In genomic region chr19:646798-647565, GRCh38 we compare ENCODE assay signal across 32 cellular contexts. TPM values are rescaled to one million over a fixed set of nuclear protein-coding genes. Genes with fewer than 3 reads are reported as not detected.
"Had no signal": no experiment of that assay in that cellular context is flagged by ENCODE, and none has a peak within 500 bp of the region (broad histone marks: within the 10 kb centered on the region; RNA-seq: fewer than 3 reads in every experiment).

No MANE protein-coding gene starts in this region.

- H3K4me1 Mint-ChIP-seq: activated naive CD8-positive, alpha-beta T cell treated with anti-CD3 and anti-CD28 coated beads for 36 hours; naive thymus-derived CD8-positive, alpha-beta T cell; neural crest cell had no signal

- H3K4me1 ChIP-seq: adrenal gland, body of pancreas, colonic mucosa, uterus had no signal

- FAIRE-seq: endometrium, keratinocyte had no signal

- ATAC-seq: body of pancreas; naive thymus-derived CD8-positive, alpha-beta T cell had no signal

- H3K9me3 ChIP-seq: adrenal gland, body of pancreas, colonic mucosa, esophagus squamous epithelium, uterus had no signal

- H3K4me3 Mint-ChIP-seq: activated naive CD4-positive, alpha-beta T cell treated with anti-CD3 and anti-CD28 coated beads for 36 hours; activated naive CD8-positive, alpha-beta T cell treated with anti-CD3 and anti-CD28 coated beads for 36 hours; activated T-helper 1 cell treated with anti-CD3 and anti-CD28 coated beads, Interleukin-12 subunit alpha, Interleukin-12 subunit beta, Interleukin-2, Interleukin-4 antibody, amounts not matched to agents 30 ng/mL and 10 ng/mL and 1 ng/mL, durations not matched to agents 14 hours and 24 hours and 36 hours; naive thymus-derived CD8-positive, alpha-beta T cell; neural crest cell; stimulated activated naive CD8-positive, alpha-beta T cell treated with anti-CD3 and anti-CD28 coated beads, Interleukin-15, Interleukin-2, amounts not matched to agents 100 ng/mL and 50 ng/mL, for 24 hours; T-helper 2 cell treated with Interferon-gamma antibody and Interleukin-4, amounts not matched to agents 5 μg/mL and 100 μg/mL, for 36 hours; type B pancreatic cell had no signal

- H3K36me3 ChIP-seq: uterus had no signal

- H3K9me3 Mint-ChIP-seq: activated naive CD4-positive, alpha-beta T cell treated with anti-CD3 and anti-CD28 coated beads for 36 hours; activated naive CD8-positive, alpha-beta T cell treated with anti-CD3 and anti-CD28 coated beads for 36 hours; activated T-helper 1 cell treated with anti-CD3 and anti-CD28 coated beads, Interleukin-12 subunit alpha, Interleukin-12 subunit beta, Interleukin-2, Interleukin-4 antibody, amounts not matched to agents 30 ng/mL and 10 ng/mL and 1 ng/mL, durations not matched to agents 14 hours and 24 hours and 36 hours; naive thymus-derived CD8-positive, alpha-beta T cell; neural crest cell; stimulated activated naive CD8-positive, alpha-beta T cell treated with anti-CD3 and anti-CD28 coated beads, Interleukin-15, Interleukin-2, amounts not matched to agents 100 ng/mL and 50 ng/mL, for 24 hours; T-helper 2 cell treated with Interferon-gamma antibody and Interleukin-4, amounts not matched to agents 5 μg/mL and 100 μg/mL, for 36 hours; type B pancreatic cell had no signal

- DNase-seq: activated CD4-positive, alpha-beta T cell treated with anti-CD3 and anti-CD28 coated beads for 4 hours; activated CD4-positive, alpha-beta T cell treated with anti-CD3 and anti-CD28 coated beads, Interleukin-2, amount 50 U/mL, for 48 hours; activated CD8-positive, alpha-beta memory T cell treated with anti-CD3 and anti-CD28 coated beads, Interleukin-2, amount 50 U/mL, for 4 hours; activated effector memory CD4-positive, alpha-beta T cell treated with anti-CD3 and anti-CD28 coated beads, Interleukin-2, amount 50 U/mL, for 16 hours; activated naive CD4-positive, alpha-beta T cell treated with anti-CD3 and anti-CD28 coated beads for 36 hours; activated naive CD8-positive, alpha-beta T cell treated with anti-CD3 and anti-CD28 coated beads for 36 hours; activated T-cell treated with anti-CD3 and anti-CD28 coated beads, Interleukin-2, amount 50 U/mL, for 1 hour; adrenal gland; body of pancreas; colonic mucosa; effector CD8-positive, alpha-beta T cell; esophagus squamous epithelium; foreskin melanocyte; midbrain; naive thymus-derived CD8-positive, alpha-beta T cell; occipital lobe; stimulated activated CD4-positive, alpha-beta T cell treated with anti-CD3 and anti-CD28 coated beads, Interleukin-2, amount 100 ng/mL, for 48 hours; substantia nigra; uterus had no signal

- H3K36me3 Mint-ChIP-seq: type B pancreatic cell had no signal

- H3K27me3 Mint-ChIP-seq: activated naive CD8-positive, alpha-beta T cell treated with anti-CD3 and anti-CD28 coated beads for 36 hours; naive thymus-derived CD8-positive, alpha-beta T cell; stimulated activated naive CD8-positive, alpha-beta T cell treated with anti-CD3 and anti-CD28 coated beads, Interleukin-15, Interleukin-2, amounts not matched to agents 100 ng/mL and 50 ng/mL, for 24 hours; type B pancreatic cell had no signal

- H3K27me3 ChIP-seq: adrenal gland, body of pancreas, colonic mucosa, esophagus squamous epithelium, uterus had no signal

- H3K27ac Mint-ChIP-seq: activated naive CD4-positive, alpha-beta T cell treated with anti-CD3 and anti-CD28 coated beads for 36 hours; activated T-helper 1 cell treated with anti-CD3 and anti-CD28 coated beads, Interleukin-12 subunit alpha, Interleukin-12 subunit beta, Interleukin-2, Interleukin-4 antibody, amounts not matched to agents 30 ng/mL and 10 ng/mL and 1 ng/mL, durations not matched to agents 14 hours and 24 hours and 36 hours; stimulated activated naive CD8-positive, alpha-beta T cell treated with anti-CD3 and anti-CD28 coated beads, Interleukin-15, Interleukin-2, amounts not matched to agents 100 ng/mL and 50 ng/mL, for 24 hours; T-helper 2 cell treated with Interferon-gamma antibody and Interleukin-4, amounts not matched to agents 5 μg/mL and 100 μg/mL, for 36 hours; type B pancreatic cell had no signal

- H3K4me3 ChIP-seq: adrenal gland, body of pancreas, colonic mucosa, esophagus squamous epithelium, uterus had no signal

- H3K27ac ChIP-seq: adrenal gland, body of pancreas, colonic mucosa, epithelial cell of prostate, esophagus squamous epithelium, uterus, VCaP had no signal

RNA-seq across cellular contexts. Expression of gene FGF22, which starts 7.3 kb away (rescaled TPM):
- total RNA-seq: activated CD8-positive, alpha-beta memory T cell treated with anti-CD3 and anti-CD28 coated beads for 36 hours; activated naive CD4-positive, alpha-beta T cell treated with anti-CD3 and anti-CD28 coated beads for 36 hours; activated naive CD8-positive, alpha-beta T cell treated with anti-CD3 and anti-CD28 coated beads for 36 hours; activated T-helper 1 cell treated with anti-CD3 and anti-CD28 coated beads, Interleukin-12 subunit alpha, Interleukin-12 subunit beta, Interleukin-2, Interleukin-4 antibody, amounts not matched to agents 30 ng/mL and 10 ng/mL and 1 ng/mL, durations not matched to agents 14 hours and 24 hours and 36 hours; body of pancreas; colonic mucosa; dermis microvascular lymphatic vessel endothelial cell had no signal
- polyA plus RNA-seq: keratinocyte; naive thymus-derived CD8-positive, alpha-beta T cell had no signal

RNA-seq across cellular contexts. Expression of gene PRSS57, which starts 48.3 kb away (rescaled TPM):
- total RNA-seq: activated CD8-positive, alpha-beta memory T cell treated with anti-CD3 and anti-CD28 coated beads for 36 hours; activated naive CD4-positive, alpha-beta T cell treated with anti-CD3 and anti-CD28 coated beads for 36 hours; activated naive CD8-positive, alpha-beta T cell treated with anti-CD3 and anti-CD28 coated beads for 36 hours; activated T-helper 1 cell treated with anti-CD3 and anti-CD28 coated beads, Interleukin-12 subunit alpha, Interleukin-12 subunit beta, Interleukin-2, Interleukin-4 antibody, amounts not matched to agents 30 ng/mL and 10 ng/mL and 1 ng/mL, durations not matched to agents 14 hours and 24 hours and 36 hours; aorta; body of pancreas; colonic mucosa; dermis microvascular lymphatic vessel endothelial cell; esophagus squamous epithelium; naive thymus-derived CD8-positive, alpha-beta T cell; neural crest cell; occipital lobe; right cardiac atrium; uterus had no signal
- polyA plus RNA-seq: aorta, keratinocyte, right cardiac atrium had no signal
